ENCODE assay signal across 21 cellular contexts in the genomic region with DNA sequence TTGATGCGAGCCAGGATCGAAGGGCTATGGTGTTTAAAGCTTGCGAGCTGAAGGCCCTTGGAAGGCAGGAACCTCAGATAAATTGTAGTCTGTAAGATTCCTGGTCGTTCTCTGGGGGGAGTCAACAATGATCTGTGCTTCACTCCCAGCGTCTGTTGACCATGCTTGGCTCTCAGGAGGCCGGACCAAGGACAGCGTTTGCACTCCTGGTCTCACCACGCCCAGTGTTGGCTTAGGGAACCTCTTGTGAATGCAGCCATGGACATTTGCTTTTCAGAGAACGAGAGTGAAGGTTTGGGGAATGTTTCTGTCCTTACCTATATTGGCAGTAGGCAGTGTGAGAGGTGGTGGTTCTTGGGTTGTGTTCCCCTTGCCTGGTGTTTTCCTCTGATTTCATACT.
"Had no signal": no experiment of that assay in that cellular context is flagged by ENCODE, and none has a peak within 500 bp of the region (broad histone marks: within the 10 kb centered on the region; RNA-seq: fewer than 3 reads in every experiment).

No MANE protein-coding gene starts in this region.

- H3K27ac Mint-ChIP-seq: activated CD4-positive, alpha-beta memory T cell treated with anti-CD3 and anti-CD28 coated beads for 36 hours; mesothelial cell of epicardium; nephron; progenitor cell of endocrine pancreas; stimulated activated naive CD8-positive, alpha-beta T cell treated with anti-CD3 and anti-CD28 coated beads, Interleukin-15, Interleukin-2, amounts not matched to agents 100 ng/mL and 50 ng/mL, for 24 hours; type B pancreatic cell had no signal

- H3K27me3 ChIP-seq: cardiac muscle cell, right atrium auricular region, suprapubic skin had no signal

- H3K4me3 ChIP-seq: cardiac muscle cell, right atrium auricular region, suprapubic skin had no signal

- H3K4me1 Mint-ChIP-seq: activated naive CD4-positive, alpha-beta T cell treated with anti-CD3 and anti-CD28 coated beads, Interleukin-2, amount 10 ng/mL, durations not matched to agents 7 days and 5 days; nephron had no signal

- H3K27ac ChIP-seq: cardiac muscle cell, epithelial cell of prostate, right atrium auricular region, suprapubic skin, WERI-Rb-1 had no signal

- H3K9me3 Mint-ChIP-seq: activated CD4-positive, alpha-beta memory T cell treated with anti-CD3 and anti-CD28 coated beads for 36 hours; activated naive CD4-positive, alpha-beta T cell treated with anti-CD3 and anti-CD28 coated beads, Interleukin-2, amount 10 ng/mL, durations not matched to agents 7 days and 5 days; mesothelial cell of epicardium; nephron; stimulated activated naive CD8-positive, alpha-beta T cell treated with anti-CD3 and anti-CD28 coated beads, Interleukin-15, Interleukin-2, amounts not matched to agents 100 ng/mL and 50 ng/mL, for 24 hours; type B pancreatic cell had no signal

- DNase-seq: activated CD4-positive, alpha-beta memory T cell treated with anti-CD3 and anti-CD28 coated beads for 36 hours; activated effector memory CD4-positive, alpha-beta T cell treated with Interleukin-2 at 50 U/mL for 16 hours; activated naive CD4-positive, alpha-beta T cell treated with anti-CD3 and anti-CD28 coated beads, Interleukin-2, amount 10 ng/mL, durations not matched to agents 7 days and 5 days; activated T-cell treated with anti-CD3 and anti-CD28 coated beads, Interleukin-2, amount 50 U/mL, for 1 hour; dermis blood vessel endothelial cell; foreskin fibroblast; glutamatergic neuron; hippocampal formation; islet precursor cell; stimulated activated CD4-positive, alpha-beta T cell treated with anti-CD3 and anti-CD28 coated beads, Interleukin-2, amount 100 ng/mL, for 24 hours; SW 1271; WERI-Rb-1 had no signal

- H3K36me3 ChIP-seq: WERI-Rb-1 had no signal

- H3K27me3 Mint-ChIP-seq: activated CD4-positive, alpha-beta memory T cell treated with anti-CD3 and anti-CD28 coated beads for 36 hours; activated naive CD4-positive, alpha-beta T cell treated with anti-CD3 and anti-CD28 coated beads, Interleukin-2, amount 10 ng/mL, durations not matched to agents 7 days and 5 days; progenitor cell of endocrine pancreas; stimulated activated naive CD8-positive, alpha-beta T cell treated with anti-CD3 and anti-CD28 coated beads, Interleukin-15, Interleukin-2, amounts not matched to agents 100 ng/mL and 50 ng/mL, for 24 hours; type B pancreatic cell had no signal

- H3K4me3 Mint-ChIP-seq: activated CD4-positive, alpha-beta memory T cell treated with anti-CD3 and anti-CD28 coated beads for 36 hours; activated naive CD4-positive, alpha-beta T cell treated with anti-CD3 and anti-CD28 coated beads, Interleukin-2, amount 10 ng/mL, durations not matched to agents 7 days and 5 days; mesothelial cell of epicardium; nephron; stimulated activated naive CD8-positive, alpha-beta T cell treated with anti-CD3 and anti-CD28 coated beads, Interleukin-15, Interleukin-2, amounts not matched to agents 100 ng/mL and 50 ng/mL, for 24 hours; type B pancreatic cell had no signal

- H3K9me3 ChIP-seq: right atrium auricular region, suprapubic skin had no signal
